2 cellular contexts compared by ENCODE assay signal in genomic region chr9:133168432-133168831, GRCh38.
TF ChIP-seq lines count a peak whose summit lies in the region.

No MANE protein-coding gene starts in this region.

TF ChIP-seq in HEK293, 187 proteins besides CTCF, POLR2A, EP300 and RAD21:
- TF ChIP-seq ZIC2 (tag by site-specific recombination; IDR thresholded peaks at IDR 0.05), result 0 out of 2 replicates have a peak, but pooled peaks have one; percentile 9
- peak; percentile 89 for TF ChIP-seq GLIS1 (tag by site-specific recombination; IDR thresholded peaks at IDR 0.05)
- 0 out of 2 replicates have a peak, but pooled peaks have one; percentile 18 for TF ChIP-seq GFI1B (tag by site-specific recombination; IDR thresholded peaks at IDR 0.05)
- no peak for TF ChIP-seq PRDM2 (tag by site-specific recombination; IDR thresholded peaks at IDR 0.05; ENCODE audit: borderline replicate concordance)
- TF ChIP-seq BCL11A (tag by site-specific recombination; IDR thresholded peaks at IDR 0.05; ENCODE audit: low read depth), result no peak
- TF ChIP-seq ZBTB6 (tag by site-specific recombination; IDR thresholded peaks at IDR 0.05), result peak; percentile 76

TF ChIP-seq in HepG2, 621 proteins besides CTCF, POLR2A, EP300 and RAD21:
- no peak for TF ChIP-seq CEBPB (IDR thresholded peaks at IDR 0.05; ENCODE audit: borderline replicate concordance, low read depth, low read length)
- no peak for TF ChIP-seq ZNF317 (CRISPR knock-in tag; IDR thresholded peaks at IDR 0.05)
- TF ChIP-seq NFIC (IDR thresholded peaks at IDR 0.05; ENCODE audit: low read length), result no peak
- TF ChIP-seq JUN (CRISPR knock-in tag; IDR thresholded peaks at IDR 0.05), result no peak
- no peak for TF ChIP-seq HINFP (CRISPR knock-in tag; IDR thresholded peaks at IDR 0.05; ENCODE audit: low read depth)
- no peak for TF ChIP-seq FOXP4 (CRISPR knock-in tag; IDR thresholded peaks at IDR 0.05)
- no peak for TF ChIP-seq ZNF142 (CRISPR knock-in tag; IDR thresholded peaks at IDR 0.05)
- no peak for TF ChIP-seq NFE2 (CRISPR knock-in tag; IDR thresholded peaks at IDR 0.05)
